1 cellular context compared by ENCODE assay signal in genomic region chr11:47593934-47594855, GRCh38.
TF ChIP-seq lines count a peak whose summit lies in the region.

Gene C1QTNF4, minus strand, starts transcription at chr11:47594411. Its CDS starts 3,601 bp downstream, at chr11:47590810.

TF ChIP-seq in K562, 482 proteins besides CTCF, POLR2A, EP300 and RAD21 (continued from another document):
- peak; percentile 26; the same call in 1 of the 2 replicates for TF ChIP-seq VEZF1 (CRISPR knock-in tag; IDR thresholded peaks at IDR 0.05)
- TF ChIP-seq BCOR (IDR thresholded peaks at IDR 0.05), result peak; percentile 48; the same call in 1 of the 2 replicates
- 0 out of 2 replicates have a peak, but pooled peaks have one; percentile 39 for TF ChIP-seq ZBTB7A (IDR thresholded peaks at IDR 0.05; ENCODE audit: borderline replicate concordance, control insufficient read depth, low read depth, low read length)
